ENCODE assay signal across 11 cellular contexts in the genomic region with DNA sequence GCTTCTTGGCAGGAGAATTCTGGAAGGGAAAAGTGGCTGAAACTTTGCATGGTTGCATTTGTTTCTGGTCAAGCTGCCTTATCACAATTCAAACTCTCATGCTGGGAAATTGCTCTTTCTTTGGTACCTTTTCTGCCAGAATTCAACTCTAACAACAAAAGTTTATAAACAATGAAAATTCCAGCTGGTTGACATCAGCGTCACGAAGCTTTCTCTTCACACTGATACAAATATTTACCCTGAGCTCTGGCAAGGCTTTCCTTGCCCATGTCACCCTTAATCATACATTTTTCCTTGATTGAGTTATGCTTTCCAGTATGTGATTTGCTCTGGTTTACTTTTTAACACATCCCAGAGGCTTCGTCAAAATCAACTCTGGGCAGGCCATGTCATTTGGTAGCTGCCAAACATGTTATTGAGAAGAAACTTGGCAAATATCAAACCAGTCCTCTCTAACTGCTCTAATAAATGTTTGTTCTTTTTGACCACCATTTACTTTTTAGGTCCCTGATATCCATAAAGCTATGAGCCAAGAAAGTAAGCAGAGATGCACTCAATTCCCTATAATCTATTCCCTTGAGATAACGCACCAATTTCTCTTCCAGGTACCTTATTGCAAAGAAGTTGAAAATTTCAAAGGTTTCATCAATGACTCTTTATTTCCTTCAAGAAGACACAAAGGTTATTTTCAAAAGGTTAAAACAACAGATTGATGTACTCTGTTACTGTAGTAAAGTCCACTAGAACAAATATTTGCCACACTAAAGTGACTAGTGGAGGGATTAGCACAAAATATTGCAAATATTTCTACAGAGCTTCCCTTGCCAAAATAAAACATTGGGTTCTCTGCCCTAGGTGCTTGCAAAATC.
A peak's percentile ranks its signal among the peaks of the same experiment; 100 is the strongest.
DNase-seq lines count a peak whose midpoint lies in the region; ATAC-seq and TF ChIP-seq lines count a peak whose summit lies in the region.
"Had no signal": no experiment of that assay in that cellular context is flagged by ENCODE, and none has a peak within 500 bp of the region (broad histone marks: within the 10 kb centered on the region; RNA-seq: fewer than 3 reads in every experiment).

No MANE protein-coding gene starts in this region.

- 25% methylated on average over 4 of the region's 4 CpGs for WGBS in right lobe of liver (ENCODE audit: insufficient coverage, low coverage, low lambda C conversion rate, missing lambda C conversion rate)

- H3K4me3 ChIP-seq in cardiac fibroblast (replicated peaks in 1 of 2; ENCODE audit: low read depth in 2 of 2, low read length in 2 of 2): no peak overlapping the region
- H3K4me3 ChIP-seq in right lobe of liver: no peak overlapping the region
- H3K4me3 ChIP-seq: skin epidermis had no signal

- TF ChIP-seq POLR2A in right lobe of liver (IDR thresholded peaks at IDR 0.05): no peak

- peaks cover 0 to 18% (median 7%) of the 10 kb centered on the region in 4 donors for H3K4me1 ChIP-seq in right lobe of liver

- no peaks in the 10 kb centered on the region for H3K9me3 ChIP-seq in right lobe of liver

- peak; percentile 84 to 91 (median 86) for ATAC-seq in right lobe of liver
- no peak for ATAC-seq in GM21723 (IDR thresholded peaks at IDR 0.05; ENCODE audit: unreplicated experiment)
- ATAC-seq in GM19455 (IDR thresholded peaks at IDR 0.05; ENCODE audit: unreplicated experiment): no peak

- TF ChIP-seq CTCF in cardiac fibroblast (IDR thresholded peaks at IDR 0.05; ENCODE audit: low read depth, low read length): no peak
- no peak for TF ChIP-seq CTCF in right lobe of liver (IDR thresholded peaks at IDR 0.05)

- intact Hi-C loops in right lobe of liver (cut with DNase I): no loop called here

- no peaks in the 10 kb centered on the region for H3K36me3 ChIP-seq in right lobe of liver

- no peaks in the 10 kb centered on the region for H3K27me3 ChIP-seq in right lobe of liver

- DNase-seq in A172 (ENCODE audit: low spot score) (peak; percentile 63), HS-5 (ENCODE audit: low read depth) (peak; percentile 58), cardiac fibroblast (ENCODE audit: low read depth in 2 of 2) (peak; percentile 91 to 95), right lobe of liver (no peak), NCI-H510A (lab: John Stamatoyannopoulos, UW) (no peak)
- no peak for DNase-seq in stimulated activated CD4-positive, alpha-beta T cell treated with anti-CD3 and anti-CD28 coated beads, Interleukin-4, amount 100 ng/mL, for 1 hour
- DNase-seq: activated effector memory CD4-positive, alpha-beta T cell treated with anti-CD3 and anti-CD28 coated beads, Interleukin-2, amount 50 U/mL, for 16 hours; effector memory CD4-positive, alpha-beta T cell had no signal

- peak overlapping the region; percentile 44 to 88 (median 64) for H3K27ac ChIP-seq in right lobe of liver

Comparison
In these comparisons a context has a peak if more than half of its experiments do, and no peak if none do; other contexts are left out.
1. DNase-seq: peak in A172 (single experiment), HS-5 (single experiment) and cardiac fibroblast (2 of 2); none in right lobe of liver (0 of 3), stimulated activated CD4-positive, alpha-beta T cell treated with anti-CD3 and anti-CD28 coated beads, Interleukin-4, amount 100 ng/mL, for 1 hour (single experiment) and NCI-H510A (single experiment).
2. ATAC-seq: peak in right lobe of liver (4 of 4); none in GM21723 (single experiment) and GM19455 (single experiment).